12 cellular contexts compared by ENCODE assay signal in genomic region chr13:75960538-75960994, GRCh38.
A peak's percentile ranks its signal among the peaks of the same experiment; 100 is the strongest.
DNase-seq lines count a peak whose midpoint lies in the region; ATAC-seq and TF ChIP-seq lines count a peak whose summit lies in the region.
"Had no signal": no experiment of that assay in that cellular context is flagged by ENCODE, and none has a peak within 500 bp of the region (broad histone marks: within the 10 kb centered on the region; RNA-seq: fewer than 3 reads in every experiment).

No MANE protein-coding gene starts in this region.

- no peaks in the 10 kb centered on the region for H3K4me1 Mint-ChIP-seq in T-helper 17 cell
- peaks cover 18% of the 10 kb centered on the region for H3K4me1 Mint-ChIP-seq in endodermal cell
- H3K4me1 Mint-ChIP-seq: stimulated activated naive CD8-positive, alpha-beta T cell treated with anti-CD3 and anti-CD28 coated beads, Interleukin-15, amount 100 ng/mL, for 72 hours had no signal

- no peak overlapping the region for H3K27ac ChIP-seq in endodermal cell (ENCODE audit: low read depth, low read length)
- H3K27ac ChIP-seq: adrenal gland had no signal

- no peaks in the 10 kb centered on the region for H3K36me3 ChIP-seq in endodermal cell (ENCODE audit: control insufficient read depth, insufficient read depth, low read length)
- H3K36me3 ChIP-seq: adrenal gland had no signal

- H3K4me3 ChIP-seq in endodermal cell (ENCODE audit: low read length): no peak overlapping the region
- H3K4me3 ChIP-seq: adrenal gland had no signal

- peaks cover 1% of the 10 kb centered on the region for H3K9me3 Mint-ChIP-seq in endodermal cell
- H3K9me3 Mint-ChIP-seq: stimulated activated naive CD8-positive, alpha-beta T cell treated with anti-CD3 and anti-CD28 coated beads, Interleukin-15, amount 100 ng/mL, for 72 hours had no signal

- WGBS in endodermal cell (ENCODE audit: insufficient coverage in 1 of 2, insufficient read length in 1 of 2), 2 experiments: 90% methylated on average over 1 of the region's 1 CpG; no CpG with 5 or more reads in 1 of the 2 experiments

- H3K36me3 Mint-ChIP-seq in T-helper 17 cell (ENCODE audit: low read depth) (no peaks in the 10 kb centered on the region), endodermal cell (ENCODE audit: low read depth) (no peaks in the 10 kb centered on the region)

- H3K27ac Mint-ChIP-seq in T-helper 17 cell (no peak overlapping the region), endodermal cell (no peak overlapping the region)
- H3K27ac Mint-ChIP-seq: stimulated activated naive CD8-positive, alpha-beta T cell treated with anti-CD3 and anti-CD28 coated beads, Interleukin-15, amount 100 ng/mL, for 72 hours had no signal

- no peak for TF ChIP-seq CTCF in endodermal cell (conservative IDR thresholded peaks at IDR 0.05)

- H3K9ac ChIP-seq in endodermal cell (ENCODE audit: extremely low read depth, low read length, poor library complexity, severe bottlenecking): no peak overlapping the region

- TF ChIP-seq POLR2A in GM18505 (IDR thresholded peaks at IDR 0.05; ENCODE audit: borderline replicate concordance, extremely low read depth, insufficient read depth, insufficient read length): no peak

- no peak for DNase-seq in AG20443 (ENCODE audit: low spot score)
- no peak for DNase-seq in T-helper 17 cell
- DNase-seq in endodermal cell: no peak
- no peak for DNase-seq in left lobe of liver (ENCODE audit: low spot score)
- DNase-seq: adrenal gland; PC-3; stimulated activated naive CD8-positive, alpha-beta T cell treated with anti-CD3 and anti-CD28 coated beads, Interleukin-15, amount 100 ng/mL, for 72 hours; T-helper 9 cell had no signal

- no peaks in the 10 kb centered on the region for H3K4me1 ChIP-seq in endodermal cell (ENCODE audit: control insufficient read depth, insufficient read depth, low read length)
- H3K4me1 ChIP-seq: adrenal gland had no signal

- ATAC-seq in GM18505 (IDR thresholded peaks at IDR 0.05; ENCODE audit: unreplicated experiment) (peak; percentile 98), GM19468 (IDR thresholded peaks at IDR 0.05; ENCODE audit: extremely low read depth, unreplicated experiment) (peak; percentile 93), HG02870 (IDR thresholded peaks at IDR 0.05; ENCODE audit: unreplicated experiment) (peak; percentile 99), HG03520 (IDR thresholded peaks at IDR 0.05; ENCODE audit: unreplicated experiment) (peak; percentile 96), T-helper 17 cell (no peak), left lobe of liver (no peak)
- ATAC-seq: PC-3; stimulated activated naive CD8-positive, alpha-beta T cell treated with anti-CD3 and anti-CD28 coated beads, Interleukin-15, amount 100 ng/mL, for 72 hours had no signal

- H3K9me3 ChIP-seq in T-helper 17 cell (ENCODE audit: control insufficient read depth, low read length, poor library complexity, severe bottlenecking) (no peaks in the 10 kb centered on the region), endodermal cell (ENCODE audit: control insufficient read depth, low read length) (no peaks in the 10 kb centered on the region)
- H3K9me3 ChIP-seq: adrenal gland had no signal

- H3K27me3 Mint-ChIP-seq in T-helper 17 cell (no peaks in the 10 kb centered on the region), endodermal cell (ENCODE audit: insufficient read depth) (no peaks in the 10 kb centered on the region)

- no peaks in the 10 kb centered on the region for H3K27me3 ChIP-seq in endodermal cell (ENCODE audit: control insufficient read depth, insufficient read depth, low read length, poor library complexity, severe bottlenecking)
- H3K27me3 ChIP-seq: adrenal gland had no signal

- no peak overlapping the region for H3K4me3 Mint-ChIP-seq in T-helper 17 cell
- no peak overlapping the region for H3K4me3 Mint-ChIP-seq in endodermal cell
- H3K4me3 Mint-ChIP-seq: stimulated activated naive CD8-positive, alpha-beta T cell treated with anti-CD3 and anti-CD28 coated beads, Interleukin-15, amount 100 ng/mL, for 72 hours had no signal

Comparison
In these comparisons a context has a peak if more than half of its experiments do, and no peak if none do; other contexts are left out.
1. ATAC-seq: peak in GM18505 (single experiment), GM19468 (single experiment), HG02870 (single experiment) and HG03520 (single experiment); none in T-helper 17 cell (single experiment) and left lobe of liver (single experiment).